ENCODE assay signal across 14 cellular contexts in the genomic region with DNA sequence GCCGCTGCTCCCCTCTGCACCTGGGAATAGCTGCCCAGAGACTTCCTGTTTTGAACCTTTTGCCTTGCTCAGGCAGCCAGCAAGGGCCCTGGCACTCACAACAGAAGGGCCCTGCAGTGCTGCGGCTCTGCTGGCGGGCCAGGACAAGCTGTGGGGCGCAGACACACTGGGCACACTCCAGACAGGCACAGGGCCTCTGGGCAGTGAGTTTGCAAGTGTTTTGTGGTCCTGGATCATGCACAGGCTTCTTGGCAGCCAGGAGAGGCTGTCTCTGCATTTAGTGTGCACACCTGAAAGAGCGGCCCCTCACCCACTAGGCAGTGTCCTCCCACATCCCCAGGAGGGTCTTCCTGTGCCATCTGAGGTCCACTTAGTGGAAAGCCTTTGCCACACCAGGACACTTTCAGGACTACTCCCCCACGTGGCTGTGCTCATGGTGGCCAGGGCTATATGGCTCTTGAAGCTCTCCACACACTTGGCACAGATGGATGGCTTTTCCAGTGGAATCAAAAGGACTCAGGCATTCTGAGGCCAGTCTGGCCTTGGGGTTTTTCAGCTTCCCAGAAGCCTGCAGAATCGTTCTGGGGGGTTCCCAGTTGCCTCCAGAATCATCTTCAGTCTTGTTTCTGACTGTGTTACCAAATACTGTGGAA. TPM values are rescaled to one million over a fixed set of nuclear protein-coding genes. Genes with fewer than 3 reads are reported as not detected.
DNase-seq lines count a peak whose midpoint lies in the region; ATAC-seq lines count a peak whose summit lies in the region.
"Had no signal": no experiment of that assay in that cellular context is flagged by ENCODE, and none has a peak within 500 bp of the region (broad histone marks: within the 10 kb centered on the region; RNA-seq: fewer than 3 reads in every experiment).

No MANE protein-coding gene starts in this region.

- CTCF ChIA-PET in CD4-positive, alpha-beta memory T cell (lab: Charles Lee; ENCODE audit: partially characterized antibody), result interaction anchor here (3.8 to 4.4 kb wide), 3 partner anchors 14 to 31 kb away, joined by 13 to 32 read pairs (median 26); a partner anchor contains a TSS
- CTCF ChIA-PET in activated CD4-positive, alpha-beta memory T cell treated with anti-CD3 and anti-CD28 coated beads, Interleukin-2, amount 10 ng/mL, durations not matched to agents 7 days and 5 days (lab: Charles Lee), result interaction anchor here (1.3 to 2.5 kb wide), 3 partner anchors 14 to 29 kb away, joined by 3 to 11 read pairs (median 5); no protein-coding TSS in a partner anchor

- POLR2A ChIA-PET in CD4-positive, alpha-beta memory T cell (lab: Charles Lee; ENCODE audit: partially characterized antibody), result interaction anchor here (0.5 to 8.6 kb wide), 8 partner anchors 7 to 1141 kb away, joined by 3 to 166 read pairs (median 18); a partner anchor contains a TSS
- POLR2A ChIA-PET in activated CD4-positive, alpha-beta memory T cell treated with anti-CD3 and anti-CD28 coated beads, Interleukin-2, amount 10 ng/mL, durations not matched to agents 7 days and 5 days (lab: Charles Lee), result interaction anchor here (1.9 to 6.0 kb wide), 2 partner anchors 14 to 30 kb away, joined by 8 to 49 read pairs; a partner anchor contains a TSS

- no peaks in the 10 kb centered on the region for H3K27me3 Mint-ChIP-seq in CD4-positive, alpha-beta memory T cell
- H3K27me3 Mint-ChIP-seq in activated CD4-positive, alpha-beta memory T cell treated with anti-CD3 and anti-CD28 coated beads, Interleukin-2, amount 10 ng/mL, durations not matched to agents 7 days and 5 days, result no peaks in the 10 kb centered on the region

- H3K4me1 ChIP-seq in CD4-positive, alpha-beta memory T cell (ENCODE audit: insufficient read depth, low read length), result peaks cover 95% of the 10 kb centered on the region

- no peaks in the 10 kb centered on the region for H3K9me3 ChIP-seq in CD4-positive, alpha-beta memory T cell (ENCODE audit: control insufficient read depth in 1 of 2, low read length in 2 of 2)

- H3K36me3 ChIP-seq in CD4-positive, alpha-beta memory T cell (ENCODE audit: insufficient read depth, low read length), result no peaks in the 10 kb centered on the region
- H3K36me3 ChIP-seq: cardiac muscle cell had no signal

- no peak for ATAC-seq in left lobe of liver
- ATAC-seq in GM19395 (IDR thresholded peaks at IDR 0.05; ENCODE audit: unreplicated experiment), result no peak
- no peak for ATAC-seq in HG03432 (IDR thresholded peaks at IDR 0.05; ENCODE audit: unreplicated experiment)

- peak; percentile 29 for DNase-seq in DMS53 (lab: John Stamatoyannopoulos, UW)
- DNase-seq in DMS53 treated with DMSO at 0.1 percent for 48 hours (lab: John Stamatoyannopoulos, UW; ENCODE audit: unreplicated experiment), result no peak
- DNase-seq in CD4-positive, alpha-beta memory T cell, result no peak
- DNase-seq in activated CD4-positive, alpha-beta memory T cell treated with anti-CD3 and anti-CD28 coated beads, Interleukin-2, amount 10 ng/mL, durations not matched to agents 7 days and 5 days, result no peak
- peak; percentile 31 for DNase-seq in left lobe of liver (ENCODE audit: low spot score)
- no peak for DNase-seq in NCI-H1930 (lab: John Stamatoyannopoulos, UW)
- DNase-seq: KG1; NCI-H82; stimulated activated CD4-positive, alpha-beta T cell treated with anti-CD3 and anti-CD28 coated beads, Interleukin-15, amount 100 ng/mL, for 24 hours; T-helper 9 cell had no signal

- no peaks in the 10 kb centered on the region for H3K9me3 Mint-ChIP-seq in CD4-positive, alpha-beta memory T cell
- H3K9me3 Mint-ChIP-seq in activated CD4-positive, alpha-beta memory T cell treated with anti-CD3 and anti-CD28 coated beads, Interleukin-2, amount 10 ng/mL, durations not matched to agents 7 days and 5 days, result no peaks in the 10 kb centered on the region

- intact Hi-C loops in CD4-positive, alpha-beta memory T cell (cut with micrococcal nuclease), result no loop called here

- H3K36me3 Mint-ChIP-seq in CD4-positive, alpha-beta memory T cell, result peaks cover 8 to 9% of the 10 kb centered on the region in 2 donors
- peaks cover 19% of the 10 kb centered on the region for H3K36me3 Mint-ChIP-seq in activated CD4-positive, alpha-beta memory T cell treated with anti-CD3 and anti-CD28 coated beads, Interleukin-2, amount 10 ng/mL, durations not matched to agents 7 days and 5 days (ENCODE audit: low read depth)

- peak overlapping the region; percentile 84 to 96 (median 91) for H3K27ac Mint-ChIP-seq in CD4-positive, alpha-beta memory T cell
- H3K27ac Mint-ChIP-seq in activated CD4-positive, alpha-beta memory T cell treated with anti-CD3 and anti-CD28 coated beads, Interleukin-2, amount 10 ng/mL, durations not matched to agents 7 days and 5 days, result peak overlapping the region; percentile 90

- no peaks in the 10 kb centered on the region for H3K27me3 ChIP-seq in CD4-positive, alpha-beta memory T cell (ENCODE audit: insufficient read depth, low read length)
- H3K27me3 ChIP-seq: cardiac muscle cell had no signal

- H3K4me3 Mint-ChIP-seq in CD4-positive, alpha-beta memory T cell, result peak overlapping the region; percentile 20 to 91 (median 74)
- no peak overlapping the region for H3K4me3 Mint-ChIP-seq in activated CD4-positive, alpha-beta memory T cell treated with anti-CD3 and anti-CD28 coated beads, Interleukin-2, amount 10 ng/mL, durations not matched to agents 7 days and 5 days

- H3K4me1 Mint-ChIP-seq in CD4-positive, alpha-beta memory T cell, result peaks cover 68 to 98% (median 85%) of the 10 kb centered on the region in 4 donors
- peaks cover 91% of the 10 kb centered on the region for H3K4me1 Mint-ChIP-seq in activated CD4-positive, alpha-beta memory T cell treated with anti-CD3 and anti-CD28 coated beads, Interleukin-2, amount 10 ng/mL, durations not matched to agents 7 days and 5 days

- H3K4me3 ChIP-seq in CD4-positive, alpha-beta memory T cell (ENCODE audit: low read length in 2 of 2), result peak overlapping the region in 1 of 2 donors; percentile 3
- H3K4me3 ChIP-seq: cardiac muscle cell had no signal

- H3K27ac ChIP-seq in CD4-positive, alpha-beta memory T cell (ENCODE audit: low read depth, low read length), result peak overlapping the region; percentile 70
- H3K27ac ChIP-seq: 22Rv1, cardiac muscle cell had no signal

RNA-seq across cellular contexts. Expression of a gene that starts 5.0 kb away (rescaled TPM):
- 10 to 100 TPM; 64.6 to 65.3 TPM for total RNA-seq in CD4-positive, alpha-beta memory T cell
- 100 to 1,000 TPM; 144 to 163 TPM for polyA plus RNA-seq in CD4-positive, alpha-beta memory T cell
- 10 to 100 TPM; 48.8 to 52.3 TPM for total RNA-seq in activated CD4-positive, alpha-beta memory T cell treated with anti-CD3 and anti-CD28 coated beads, Interleukin-2, amount 10 ng/mL, durations not matched to agents 7 days and 5 days
- total RNA-seq in left lobe of liver, result 99.4 TPM

RNA-seq across cellular contexts. Expression of a gene that starts 30.6 kb away (rescaled TPM):
- total RNA-seq in CD4-positive, alpha-beta memory T cell, result 10 to 100 TPM; 84.2 to 88.6 TPM
- 10 to 100 TPM in 1 of 2 donors, 1 to 10 TPM in 1; 9.8 to 10.5 TPM for polyA plus RNA-seq in CD4-positive, alpha-beta memory T cell
- 10 to 100 TPM; 31.4 to 32.5 TPM for total RNA-seq in activated CD4-positive, alpha-beta memory T cell treated with anti-CD3 and anti-CD28 coated beads, Interleukin-2, amount 10 ng/mL, durations not matched to agents 7 days and 5 days
- total RNA-seq in left lobe of liver, result 10.5 TPM

Comparison
In these comparisons a context has a peak if more than half of its experiments do, and no peak if none do; other contexts are left out.
1. DNase-seq: peak in DMS53 (single experiment) and left lobe of liver (single experiment); none in DMS53 treated with DMSO at 0.1 percent for 48 hours (single experiment), CD4-positive, alpha-beta memory T cell (0 of 5), activated CD4-positive, alpha-beta memory T cell treated with anti-CD3 and anti-CD28 coated beads, Interleukin-2, amount 10 ng/mL, durations not matched to agents 7 days and 5 days (single experiment) and NCI-H1930 (0 of 2).